Comparison of ENCODE assay signal across 9 cellular contexts in the genomic region with DNA sequence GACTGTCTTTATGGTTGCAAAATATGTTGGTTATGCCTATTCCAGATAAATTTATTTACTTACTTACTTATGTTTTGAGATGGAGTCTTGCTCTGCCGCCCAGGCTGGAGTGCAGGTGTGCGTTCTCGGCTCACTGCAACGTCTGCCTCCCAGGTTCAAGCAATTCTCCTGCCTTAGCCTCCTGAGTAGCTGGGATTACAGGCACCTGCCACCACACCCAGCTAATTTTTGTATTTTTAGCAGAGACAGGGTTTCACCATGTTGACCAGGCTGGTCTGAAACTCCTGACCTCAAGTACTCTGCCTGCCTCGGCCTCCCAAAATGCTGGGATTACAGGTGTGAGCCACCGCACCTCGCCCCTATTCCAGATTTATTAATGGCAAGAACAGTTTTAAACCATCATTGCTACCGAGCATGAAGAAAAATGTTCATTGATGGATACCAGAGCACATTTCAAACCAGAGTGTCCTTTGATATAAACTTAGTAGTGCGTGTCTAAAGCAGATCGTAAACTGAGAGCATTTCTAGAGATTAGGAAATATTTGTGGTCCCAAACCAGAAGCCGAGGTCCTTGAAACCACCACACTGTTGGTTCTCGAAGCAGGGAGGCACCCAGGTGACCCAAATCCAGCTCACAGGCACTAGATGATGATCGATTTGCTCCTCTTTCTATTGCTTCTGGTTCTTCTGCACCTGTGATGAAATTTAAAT.
A peak's percentile ranks its signal among the peaks of the same experiment; 100 is the strongest.
DNase-seq lines count a peak whose midpoint lies in the region; ATAC-seq, FAIRE-seq and TF ChIP-seq lines count a peak whose summit lies in the region.
"Had no signal": no experiment of that assay in that cellular context is flagged by ENCODE, and none has a peak within 500 bp of the region (broad histone marks: within the 10 kb centered on the region; RNA-seq: fewer than 3 reads in every experiment).

No MANE protein-coding gene starts in this region.

- no peaks in the 10 kb centered on the region for H4K20me1 ChIP-seq in endothelial cell of umbilical vein (replicated peaks; ENCODE audit: control insufficient read depth, extremely low read depth, insufficient read depth, low read length)

- H3K9ac ChIP-seq in endothelial cell of umbilical vein (replicated peaks; ENCODE audit: extremely low read depth, insufficient read depth, low read length), result no peak overlapping the region

- no peaks in the 10 kb centered on the region for H3K9me3 ChIP-seq in endothelial cell of umbilical vein (replicated peaks; ENCODE audit: control insufficient read depth, insufficient read depth, low read length)

- no TSS peak for BruUV-seq in endothelial cell of umbilical vein (replicated peaks; lab: Mats Ljungman, UMichigan)

- H3K9me3 Mint-ChIP-seq in T-cell, result no peaks in the 10 kb centered on the region
- H3K9me3 Mint-ChIP-seq in stimulated activated effector memory CD8-positive, alpha-beta T cell treated with anti-CD3 and anti-CD28 coated beads, Interleukin-12 subunit alpha, Interleukin-12 subunit beta, amount 100 ng/mL, for 72 hours, result no peaks in the 10 kb centered on the region

- no peaks in the 10 kb centered on the region for H3K27me3 ChIP-seq in endothelial cell of umbilical vein (ENCODE audit: control insufficient read depth in 2 of 2, insufficient read depth in 2 of 2, low read length in 2 of 2)

- H3K4me3 ChIP-seq in endothelial cell of umbilical vein (replicated peaks in 1 of 3; ENCODE audit: insufficient read depth in 1 of 3, low read depth in 1 of 3, low read length in 3 of 3), result no peak overlapping the region

- TF ChIP-seq POLR2A in endothelial cell of umbilical vein (IDR thresholded peaks at IDR 0.05; ENCODE audit: low read depth, low read length), result no peak

- H3K36me3 ChIP-seq in endothelial cell of umbilical vein (ENCODE audit: control insufficient read depth in 2 of 2, extremely low read depth in 1 of 2, insufficient read depth in 2 of 2, low read length in 2 of 2), result no peaks in the 10 kb centered on the region

- peak overlapping the region; percentile 74 to 80 (median 76) for H3K4me3 Mint-ChIP-seq in T-cell
- peak overlapping the region; percentile 59 for H3K4me3 Mint-ChIP-seq in stimulated activated effector memory CD8-positive, alpha-beta T cell treated with anti-CD3 and anti-CD28 coated beads, Interleukin-12 subunit alpha, Interleukin-12 subunit beta, amount 100 ng/mL, for 72 hours

- intact Hi-C loops in endothelial cell of umbilical vein (cut with micrococcal nuclease), result no loop called here

- no peaks in the 10 kb centered on the region for H3K79me2 ChIP-seq in endothelial cell of umbilical vein (ENCODE audit: control insufficient read depth, insufficient read depth, low read length)

- peak overlapping the region; percentile 16 for H3K4me2 ChIP-seq in endothelial cell of umbilical vein (ENCODE audit: insufficient read depth, low read length)

- POLR2A ChIA-PET in T-cell (lab: Charles Lee) (interaction anchor here in 1 of 2 donors (0.6 kb wide), 1 partner anchor 270 kb away, joined by 4 read pairs; no protein-coding TSS in a partner anchor), endothelial cell of umbilical vein (lab: Charles Lee) (no interaction called here)

- no peak for TF ChIP-seq CTCF in endothelial cell of umbilical vein (IDR thresholded peaks at IDR 0.05; ENCODE audit: extremely low read depth in 1 of 2, insufficient read depth in 1 of 2, low read depth in 1 of 2, low read length in 2 of 2)

- H3K27ac Mint-ChIP-seq in T-cell, result peak overlapping the region; percentile 96 to 98
- H3K27ac Mint-ChIP-seq in stimulated activated effector memory CD8-positive, alpha-beta T cell treated with anti-CD3 and anti-CD28 coated beads, Interleukin-12 subunit alpha, Interleukin-12 subunit beta, amount 100 ng/mL, for 72 hours, result peak overlapping the region; percentile 92

- no peaks in the 10 kb centered on the region for H3K27me3 Mint-ChIP-seq in T-cell

- ATAC-seq in T-cell (replicated peaks in 1 of 4) (peak; percentile 40 to 60 (median 54)), HG02973 (IDR thresholded peaks at IDR 0.05; ENCODE audit: unreplicated experiment) (no peak)
- ATAC-seq in stimulated activated effector memory CD8-positive, alpha-beta T cell treated with anti-CD3 and anti-CD28 coated beads, Interleukin-12 subunit alpha, Interleukin-12 subunit beta, amount 100 ng/mL, for 72 hours, result no peak

- dilution Hi-C loops in endothelial cell of umbilical vein (cut with MboI; ENCODE audit: extremely low pct_ligation_motif_present, low sequenced_read_pairs), result no loop called here

- H3K27ac ChIP-seq in endothelial cell of umbilical vein (ENCODE audit: insufficient read depth, low read depth, low read length), result no peak overlapping the region

- H3K4me1 ChIP-seq in endothelial cell of umbilical vein (ENCODE audit: control insufficient read depth, extremely low read depth, insufficient read depth, low read length), result peaks cover 14% of the 10 kb centered on the region

- no peaks in the 10 kb centered on the region for H3K36me3 Mint-ChIP-seq in T-cell
- H3K36me3 Mint-ChIP-seq in stimulated activated effector memory CD8-positive, alpha-beta T cell treated with anti-CD3 and anti-CD28 coated beads, Interleukin-12 subunit alpha, Interleukin-12 subunit beta, amount 100 ng/mL, for 72 hours, result no peaks in the 10 kb centered on the region

- peaks cover 51 to 60% (median 54%) of the 10 kb centered on the region in 3 donors for H3K4me1 Mint-ChIP-seq in T-cell
- H3K4me1 Mint-ChIP-seq in stimulated activated effector memory CD8-positive, alpha-beta T cell treated with anti-CD3 and anti-CD28 coated beads, Interleukin-12 subunit alpha, Interleukin-12 subunit beta, amount 100 ng/mL, for 72 hours, result peaks cover 10% of the 10 kb centered on the region

- DNase-seq in HT1080 (ENCODE audit: low read depth) (peak; percentile 4), T-cell (peak in 5 of 34 experiments; percentile 8 to 58 (median 18)), endothelial cell of umbilical vein (ENCODE audit: low read depth, low spot score) (no peak), NCI-H2081 (lab: John Stamatoyannopoulos, UW) (no peak), NCI-H2081 treated with DMSO at 0.1 percent for 48 hours (lab: John Stamatoyannopoulos, UW) (no peak)
- DNase-seq in stimulated activated effector memory CD8-positive, alpha-beta T cell treated with anti-CD3 and anti-CD28 coated beads, Interleukin-12 subunit alpha, Interleukin-12 subunit beta, amount 100 ng/mL, for 72 hours (ENCODE audit: low spot score in 2 of 2), result no peak
- DNase-seq: posterior cingulate gyrus, T1000 had no signal

- no peaks in the 10 kb centered on the region for H3K9me1 ChIP-seq in endothelial cell of umbilical vein (replicated peaks; ENCODE audit: control insufficient read depth, extremely low read depth, insufficient read depth, low read length)

- H2AFZ ChIP-seq in endothelial cell of umbilical vein (ENCODE audit: low read depth, low read length), result no peak overlapping the region

- no peak for FAIRE-seq in endothelial cell of umbilical vein (lab: Jason Lieb, UNC)

- CTCF ChIA-PET in T-cell (lab: Charles Lee), result interaction anchor here in 1 of 2 donors (1.0 kb wide), 1 partner anchor 9 kb away, joined by 3 read pairs; no protein-coding TSS in a partner anchor
- CTCF ChIA-PET in endothelial cell of umbilical vein (lab: Charles Lee), result interaction anchor here (1.2 kb wide), 1 partner anchor 8 kb away, joined by 4 read pairs; no protein-coding TSS in a partner anchor

TF ChIP-seq in endothelial cell of umbilical vein, 7 proteins besides CTCF, POLR2A, EP300 and RAD21:
- no peak for TF ChIP-seq EZH2 (IDR thresholded peaks at IDR 0.05; ENCODE audit: borderline replicate concordance, low read depth, low read length, severe bottlenecking)
- TF ChIP-seq, protein P1, sequence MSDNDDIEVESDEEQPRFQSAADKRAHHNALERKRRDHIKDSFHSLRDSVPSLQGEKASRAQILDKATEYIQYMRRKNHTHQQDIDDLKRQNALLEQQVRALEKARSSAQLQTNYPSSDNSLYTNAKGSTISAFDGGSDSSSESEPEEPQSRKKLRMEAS (IDR thresholded peaks at IDR 0.05; ENCODE audit: insufficient read depth, insufficient read length), result no peak
- TF ChIP-seq POLR2AphosphoS5 (IDR thresholded peaks at IDR 0.05; ENCODE audit: insufficient read depth, low read depth, low read length), result no peak
- TF ChIP-seq GATA2 (IDR thresholded peaks at IDR 0.05; ENCODE audit: insufficient read depth, insufficient read length, low read depth, low read length), result no peak
- TF ChIP-seq MYC (IDR thresholded peaks at IDR 0.05; ENCODE audit: low read depth, low read length), result no peak
- TF ChIP-seq FOS (IDR thresholded peaks at IDR 0.05; ENCODE audit: borderline replicate concordance, insufficient read depth, low read length), result no peak
- TF ChIP-seq JUN (IDR thresholded peaks at IDR 0.05; ENCODE audit: borderline replicate concordance, insufficient read depth, insufficient read length, low read depth), result no peak

Comparison
In these comparisons a context has a peak if more than half of its experiments do, and no peak if none do; other contexts are left out.
1. ATAC-seq: peak in T-cell (4 of 4); none in stimulated activated effector memory CD8-positive, alpha-beta T cell treated with anti-CD3 and anti-CD28 coated beads, Interleukin-12 subunit alpha, Interleukin-12 subunit beta, amount 100 ng/mL, for 72 hours (single experiment) and HG02973 (single experiment).